9 cellular contexts compared by ENCODE assay signal in genomic region chr10:31004611-31005193, GRCh38. TPM values are rescaled to one million over a fixed set of nuclear protein-coding genes. Genes with fewer than 3 reads are reported as not detected.
DNase-seq lines count a peak whose midpoint lies in the region; ATAC-seq and TF ChIP-seq lines count a peak whose summit lies in the region.
"Had no signal": no experiment of that assay in that cellular context is flagged by ENCODE, and none has a peak within 500 bp of the region (broad histone marks: within the 10 kb centered on the region; RNA-seq: fewer than 3 reads in every experiment).

No MANE protein-coding gene starts in this region.

- H3K4me1 ChIP-seq in SK-N-SH (ENCODE audit: control insufficient read depth in 1 of 2, insufficient read depth in 2 of 2, low read depth in 1 of 2, low read length in 1 of 2) (peaks cover 0 to 18% of the 10 kb centered on the region in 2 experiments; a peak in 1 of 4 replicates), fibroblast of lung (ENCODE audit: control insufficient read depth, extremely low read depth, insufficient read depth, low read length) (peaks cover 7% of the 10 kb centered on the region), smooth muscle cell (ENCODE audit: low read depth) (no peaks in the 10 kb centered on the region)

- H3K27me3 ChIP-seq in SK-N-SH (ENCODE audit: insufficient read depth) (no peaks in the 10 kb centered on the region), fibroblast of lung (ENCODE audit: control insufficient read depth, insufficient read depth, low read length) (no peaks in the 10 kb centered on the region), smooth muscle cell (ENCODE audit: low read depth) (no peaks in the 10 kb centered on the region)

- TF ChIP-seq CTCF in SK-N-SH (IDR thresholded peaks at IDR 0.05) (no peak), fibroblast of lung (conservative IDR thresholded peaks at IDR 0.05 in 1 of 2, IDR thresholded peaks at IDR 0.05 in 1 of 2; ENCODE audit: low read depth in 1 of 2, low read length in 2 of 2) (no peak), smooth muscle cell (IDR thresholded peaks at IDR 0.05; ENCODE audit: borderline replicate concordance, insufficient read depth, poor library complexity, severe bottlenecking) (no peak), lower leg skin (IDR thresholded peaks at IDR 0.05) (no peak)

- H3K9me3 ChIP-seq in SK-N-SH, result no peaks in the 10 kb centered on the region
- no peaks in the 10 kb centered on the region for H3K9me3 ChIP-seq in fibroblast of lung (ENCODE audit: control insufficient read depth, insufficient read depth, low read depth, low read length)
- no peaks in the 10 kb centered on the region for H3K9me3 ChIP-seq in smooth muscle cell (replicated peaks; ENCODE audit: low read depth)

- no peak for TF ChIP-seq POLR2A in lower leg skin (IDR thresholded peaks at IDR 0.05)

- no peaks in the 10 kb centered on the region for H3K36me3 ChIP-seq in SK-N-SH (replicated peaks in 1 of 2; ENCODE audit: control insufficient read depth in 1 of 2, insufficient read depth in 2 of 2, low read length in 1 of 2)
- H3K36me3 ChIP-seq in fibroblast of lung (ENCODE audit: control insufficient read depth, insufficient read depth, low read length), result no peaks in the 10 kb centered on the region
- no peaks in the 10 kb centered on the region for H3K36me3 ChIP-seq in smooth muscle cell (ENCODE audit: low read depth)

- no peak for TF ChIP-seq RAD21 in SK-N-SH (IDR thresholded peaks at IDR 0.05; ENCODE audit: low read length)

- no peak for DNase-seq in SK-N-SH
- DNase-seq in RKO (ENCODE audit: low spot score), result peak; percentile 100
- peak; percentile 86 to 89 for DNase-seq in fibroblast of lung (ENCODE audit: low read depth in 2 of 2)
- no peak for DNase-seq in smooth muscle cell (lab: John Stamatoyannopoulos, UW; ENCODE audit: unreplicated experiment)
- DNase-seq in NCI-H2029 treated with DMSO at 0.1 percent for 48 hours (lab: John Stamatoyannopoulos, UW), result no peak
- no peak for DNase-seq in lower leg skin (ENCODE audit: low spot score in 2 of 2)

- H3K9ac ChIP-seq in SK-N-SH (no peak overlapping the region), fibroblast of lung (ENCODE audit: insufficient read depth, low read length) (no peak overlapping the region), smooth muscle cell (ENCODE audit: low read depth) (no peak overlapping the region)

- POLR2A ChIA-PET in SK-N-SH (lab: Yijun Ruan, JAX), result no interaction called here

- no peak for TF ChIP-seq EP300 in SK-N-SH (IDR thresholded peaks at IDR 0.05; ENCODE audit: borderline replicate concordance in 1 of 2, low read depth in 1 of 2, low read length in 1 of 2)

- no peaks in the 10 kb centered on the region for H4K20me1 ChIP-seq in SK-N-SH (ENCODE audit: insufficient read depth)
- no peaks in the 10 kb centered on the region for H4K20me1 ChIP-seq in fibroblast of lung (ENCODE audit: control insufficient read depth, extremely low read depth, insufficient read depth, low read length)
- H4K20me1 ChIP-seq in smooth muscle cell (ENCODE audit: low read depth), result no peaks in the 10 kb centered on the region

- H3F3A ChIP-seq in SK-N-SH (replicated peaks; ENCODE audit: insufficient read depth), result peaks cover 35% of the 10 kb centered on the region
- peaks cover 5% of the 10 kb centered on the region for H3F3A ChIP-seq in smooth muscle cell (ENCODE audit: low read depth)

- H3K4me2 ChIP-seq in SK-N-SH (0 out of 2 replicates have a peak overlapping the region, but pooled peaks have one; percentile 25), fibroblast of lung (ENCODE audit: extremely low read depth, insufficient read depth, low read length) (no peak overlapping the region), smooth muscle cell (peak overlapping the region; percentile 8)

- intact Hi-C loops in lower leg skin (cut with DNase I; ENCODE audit: low total_unique reads), result no loop called here

- H3K4me3 ChIP-seq in SK-N-SH (ENCODE audit: low read depth in 2 of 2, low read length in 1 of 2) (no peak overlapping the region), fibroblast of lung (replicated peaks in 1 of 4; ENCODE audit: control extremely low read depth in 1 of 4, insufficient read depth in 1 of 4, low read depth in 3 of 4, low read length in 4 of 4) (no peak overlapping the region), smooth muscle cell (no peak overlapping the region), lower leg skin (ENCODE audit: low read depth, poor library complexity, severe bottlenecking) (no peak overlapping the region)

- no peaks in the 10 kb centered on the region for H3K9me2 ChIP-seq in SK-N-SH

- ATAC-seq in SK-N-SH treated with all-trans-retinoic acid at 6 μM for 48 hours (no peak), HG03196 (IDR thresholded peaks at IDR 0.05; ENCODE audit: unreplicated experiment) (no peak)

- H3K79me2 ChIP-seq in SK-N-SH (ENCODE audit: insufficient read depth) (0 out of 2 replicates have a peak, but pooled peaks cover 5% of the 10 kb centered on the region), fibroblast of lung (ENCODE audit: control insufficient read depth, insufficient read depth, low read length) (no peaks in the 10 kb centered on the region), smooth muscle cell (ENCODE audit: low read depth) (no peaks in the 10 kb centered on the region)

- CTCF ChIA-PET in SK-N-SH (lab: Yijun Ruan, JAX), result no interaction called here

- peak overlapping the region; percentile 12; the same call in 1 of the 2 replicates for H2AFZ ChIP-seq in SK-N-SH (ENCODE audit: low read depth)
- H2AFZ ChIP-seq in fibroblast of lung (ENCODE audit: low read length), result no peak overlapping the region
- H2AFZ ChIP-seq in smooth muscle cell (ENCODE audit: low read depth), result no peak overlapping the region

- H3K27ac ChIP-seq in SK-N-SH (ENCODE audit: low read depth in 2 of 2, low read length in 1 of 2) (peak overlapping the region in 1 of 2 experiments; percentile 85; a peak in 2 of 4 replicates), fibroblast of lung (ENCODE audit: insufficient read depth, low read length) (peak overlapping the region; percentile 56), smooth muscle cell (ENCODE audit: low read depth) (peak overlapping the region; percentile 84)
- H3K27ac ChIP-seq: 22Rv1 had no signal

- 89% methylated on average over 3 of the region's 3 CpGs for WGBS in SK-N-SH (ENCODE audit: low lambda C conversion rate)
- WGBS in smooth muscle cell (ENCODE audit: low lambda C conversion rate), result 50% methylated on average over 3 of the region's 3 CpGs
- 68 to 74% methylated on average over 3 of the region's 3 CpGs for WGBS in lower leg skin, 2 donors

TF ChIP-seq in SK-N-SH, 30 proteins besides CTCF, POLR2A, EP300 and RAD21 (continues in another document):
- TF ChIP-seq EZH2phosphoT487 (IDR thresholded peaks at IDR 0.05; ENCODE audit: borderline replicate concordance, low read depth), result no peak
- no peak for TF ChIP-seq IRF3 (IDR thresholded peaks at IDR 0.05; ENCODE audit: low read depth, low read length)
- TF ChIP-seq SIN3A (IDR thresholded peaks at IDR 0.05; ENCODE audit: borderline replicate concordance, low read depth, low read length), result no peak
- TF ChIP-seq POLR2AphosphoS5 (IDR thresholded peaks at IDR 0.05; ENCODE audit: low read depth, low read length), result no peak

TF ChIP-seq in SK-N-SH treated with all-trans-retinoic acid at 6 μM for 48 hours, 23 proteins besides CTCF, POLR2A, EP300 and RAD21 (continues in another document):
- TF ChIP-seq PPARA (CRISPR knock-in tag; IDR thresholded peaks at IDR 0.05; ENCODE audit: borderline replicate concordance) (no peak), ISL1 (CRISPR knock-in tag; IDR thresholded peaks at IDR 0.05) (no peak), ZNF70 (CRISPR knock-in tag; IDR thresholded peaks at IDR 0.05) (no peak), GLIS3 (CRISPR knock-in tag; IDR thresholded peaks at IDR 0.05) (no peak), TOX (CRISPR knock-in tag; IDR thresholded peaks at IDR 0.05; ENCODE audit: borderline replicate concordance) (no peak), CREB5 (CRISPR knock-in tag; IDR thresholded peaks at IDR 0.05; ENCODE audit: low read depth) (no peak), OSR1 (CRISPR knock-in tag; IDR thresholded peaks at IDR 0.05) (no peak), ARNTL (CRISPR knock-in tag; IDR thresholded peaks at IDR 0.05; ENCODE audit: borderline replicate concordance, low read depth) (no peak), TCF4 (CRISPR knock-in tag; IDR thresholded peaks at IDR 0.05; ENCODE audit: borderline replicate concordance) (no peak)
- TF ChIP-seq, protein P1, sequence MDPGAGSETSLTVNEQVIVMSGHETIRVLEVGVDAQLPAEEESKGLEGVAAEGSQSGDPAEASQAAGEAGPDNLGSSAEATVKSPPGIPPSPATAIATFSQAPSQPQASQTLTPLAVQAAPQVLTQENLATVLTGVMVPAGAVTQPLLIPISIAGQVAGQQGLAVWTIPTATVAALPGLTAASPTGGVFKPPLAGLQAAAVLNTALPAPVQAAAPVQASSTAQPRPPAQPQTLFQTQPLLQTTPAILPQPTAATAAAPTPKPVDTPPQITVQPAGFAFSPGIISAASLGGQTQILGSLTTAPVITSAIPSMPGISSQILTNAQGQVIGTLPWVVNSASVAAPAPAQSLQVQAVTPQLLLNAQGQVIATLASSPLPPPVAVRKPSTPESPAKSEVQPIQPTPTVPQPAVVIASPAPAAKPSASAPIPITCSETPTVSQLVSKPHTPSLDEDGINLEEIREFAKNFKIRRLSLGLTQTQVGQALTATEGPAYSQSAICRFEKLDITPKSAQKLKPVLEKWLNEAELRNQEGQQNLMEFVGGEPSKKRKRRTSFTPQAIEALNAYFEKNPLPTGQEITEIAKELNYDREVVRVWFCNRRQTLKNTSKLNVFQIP (CRISPR knock-in tag; IDR thresholded peaks at IDR 0.05; ENCODE audit: borderline replicate concordance, low read depth), result no peak

RNA-seq across cellular contexts. Expression of gene ZNF438, which starts 27.0 kb away (rescaled TPM):
- polyA plus RNA-seq in SK-N-SH (2012; rRNA removed) (2.1 and 2.5 TPM in 2 replicates), fibroblast of lung (4.7 and 5.6 TPM in 2 replicates), smooth muscle cell (2.8 and 3.2 TPM in 2 replicates)
- polyA plus RNA-seq in SK-N-SH (2012; cell fraction: cytosol; rRNA removed), result 2.4 and 2.6 TPM in 2 replicates
- 2.1 and 3.4 TPM in 2 replicates for polyA plus RNA-seq in SK-N-SH (2012; cell fraction: nucleus; rRNA removed)
- total RNA-seq in fibroblast of lung (3.9 and 6.6 TPM in 2 replicates), smooth muscle cell (3.4 TPM in 2 replicates), lower leg skin (10 to 100 TPM in 1 of 4 donors, 1 to 10 TPM in 3; 7.7 to 11.2 (median 8.7) TPM)
- polyA plus RNA-seq in fibroblast of lung (2012), result 3.1 and 3.8 TPM in 2 replicates
- polyA minus RNA-seq in fibroblast of lung (ENCODE audit: low replicate concordance), result 4.9 and 5.6 TPM in 2 replicates

Comparison
In these comparisons a context has a peak if more than half of its experiments do, and no peak if none do; other contexts are left out.
1. DNase-seq: peak in RKO (single experiment) and fibroblast of lung (2 of 2); none in SK-N-SH (single experiment), smooth muscle cell (single experiment), NCI-H2029 treated with DMSO at 0.1 percent for 48 hours (single experiment) and lower leg skin (0 of 2).